In genomic region chr12:93109794-93110203, GRCh38 we compare ENCODE assay signal across 11 cellular contexts.
DNase-seq lines count a peak whose midpoint lies in the region; ATAC-seq, FAIRE-seq and TF ChIP-seq lines count a peak whose summit lies in the region.
"Had no signal": no experiment of that assay in that cellular context is flagged by ENCODE, and none has a peak within 500 bp of the region (broad histone marks: within the 10 kb centered on the region; RNA-seq: fewer than 3 reads in every experiment).

No MANE protein-coding gene starts in this region.

- no peak overlapping the region for H3K4me3 Mint-ChIP-seq in activated CD4-positive, alpha-beta T cell treated with anti-CD3 and anti-CD28 coated beads, Interleukin-2, amount 10 ng/mL, durations not matched to agents 24 days and 14 days
- no peak overlapping the region for H3K4me3 Mint-ChIP-seq in activated CD4-positive, alpha-beta T cell treated with anti-CD3 and anti-CD28 coated beads, Interleukin-2, amount 10 ng/mL, durations not matched to agents 7 days and 5 days
- no peak overlapping the region for H3K4me3 Mint-ChIP-seq in mesothelial cell of epicardium
- H3K4me3 Mint-ChIP-seq: activated naive CD8-positive, alpha-beta T cell treated with anti-CD3 and anti-CD28 coated beads, Interleukin-2, amount 10 ng/mL, durations not matched to agents 7 days and 5 days had no signal

- DNase-seq in activated CD4-positive, alpha-beta T cell treated with anti-CD3 and anti-CD28 coated beads, Interleukin-2, amount 10 ng/mL, durations not matched to agents 24 days and 14 days = no peak
- no peak for DNase-seq in activated CD4-positive, alpha-beta T cell treated with anti-CD3 and anti-CD28 coated beads, Interleukin-2, amount 10 ng/mL, durations not matched to agents 7 days and 5 days
- peak; percentile 87 for DNase-seq in NCI-H69 (lab: John Stamatoyannopoulos, UW)
- DNase-seq in glomerular visceral epithelial cell (ENCODE audit: extremely low spot score) = peak; percentile 65
- peak; percentile 7 for DNase-seq in stimulated activated CD8-positive, alpha-beta memory T cell treated with anti-CD3 and anti-CD28 coated beads, Interleukin-4, amount 100 ng/mL, for 24 hours (ENCODE audit: low read depth)
- no peak for DNase-seq in mesothelial cell of epicardium (ENCODE audit: low spot score in 2 of 2, unreplicated experiment in 2 of 2)
- no peak for DNase-seq in D721Med (ENCODE audit: insufficient read length, low spot score)
- DNase-seq: activated naive CD8-positive, alpha-beta T cell treated with anti-CD3 and anti-CD28 coated beads, Interleukin-2, amount 10 ng/mL, durations not matched to agents 7 days and 5 days; GDM1; NCI-H526 treated with DMSO at 0.1 percent for 48 hours had no signal

- H3K27ac Mint-ChIP-seq in activated CD4-positive, alpha-beta T cell treated with anti-CD3 and anti-CD28 coated beads, Interleukin-2, amount 10 ng/mL, durations not matched to agents 24 days and 14 days = peak overlapping the region; percentile 79
- no peak overlapping the region for H3K27ac Mint-ChIP-seq in activated CD4-positive, alpha-beta T cell treated with anti-CD3 and anti-CD28 coated beads, Interleukin-2, amount 10 ng/mL, durations not matched to agents 7 days and 5 days
- H3K27ac Mint-ChIP-seq in mesothelial cell of epicardium = no peak overlapping the region
- H3K27ac Mint-ChIP-seq: activated naive CD8-positive, alpha-beta T cell treated with anti-CD3 and anti-CD28 coated beads, Interleukin-2, amount 10 ng/mL, durations not matched to agents 7 days and 5 days had no signal

- H3K9me3 Mint-ChIP-seq in activated CD4-positive, alpha-beta T cell treated with anti-CD3 and anti-CD28 coated beads, Interleukin-2, amount 10 ng/mL, durations not matched to agents 24 days and 14 days = peaks cover 3% of the 10 kb centered on the region
- no peaks in the 10 kb centered on the region for H3K9me3 Mint-ChIP-seq in activated CD4-positive, alpha-beta T cell treated with anti-CD3 and anti-CD28 coated beads, Interleukin-2, amount 10 ng/mL, durations not matched to agents 7 days and 5 days
- no peaks in the 10 kb centered on the region for H3K9me3 Mint-ChIP-seq in mesothelial cell of epicardium
- H3K9me3 Mint-ChIP-seq: activated naive CD8-positive, alpha-beta T cell treated with anti-CD3 and anti-CD28 coated beads, Interleukin-2, amount 10 ng/mL, durations not matched to agents 7 days and 5 days had no signal

- intact Hi-C loops in activated CD4-positive, alpha-beta T cell treated with anti-CD3 and anti-CD28 coated beads, Interleukin-2, amount 10 ng/mL, durations not matched to agents 24 days and 14 days (cut with micrococcal nuclease) = no loop called here

- ATAC-seq in HG02870 (IDR thresholded peaks at IDR 0.05; ENCODE audit: unreplicated experiment) = no peak

- TF ChIP-seq CTCF in mesothelial cell of epicardium (IDR thresholded peaks at IDR 0.05; ENCODE audit: unreplicated experiment) = no peak
- TF ChIP-seq CTCF in D721Med (IDR thresholded peaks at IDR 0.05; ENCODE audit: insufficient read depth, missing control alignments) = no peak

- H3K27me3 Mint-ChIP-seq in activated CD4-positive, alpha-beta T cell treated with anti-CD3 and anti-CD28 coated beads, Interleukin-2, amount 10 ng/mL, durations not matched to agents 24 days and 14 days = no peaks in the 10 kb centered on the region
- H3K27me3 Mint-ChIP-seq in activated CD4-positive, alpha-beta T cell treated with anti-CD3 and anti-CD28 coated beads, Interleukin-2, amount 10 ng/mL, durations not matched to agents 7 days and 5 days = peaks cover 2% of the 10 kb centered on the region
- H3K27me3 Mint-ChIP-seq in mesothelial cell of epicardium (ENCODE audit: low read depth) = no peaks in the 10 kb centered on the region

- CTCF ChIA-PET in activated CD4-positive, alpha-beta T cell treated with anti-CD3 and anti-CD28 coated beads, Interleukin-2, amount 10 ng/mL, durations not matched to agents 7 days and 5 days (lab: Charles Lee) = interaction anchor here (0.6 to 3.7 kb wide), 3 partner anchors 12 to 311 kb away, joined by 3 to 15 read pairs (median 6); no protein-coding TSS in a partner anchor

- no peaks in the 10 kb centered on the region for H3K36me3 Mint-ChIP-seq in activated CD4-positive, alpha-beta T cell treated with anti-CD3 and anti-CD28 coated beads, Interleukin-2, amount 10 ng/mL, durations not matched to agents 24 days and 14 days (ENCODE audit: low read depth)
- H3K36me3 Mint-ChIP-seq in activated CD4-positive, alpha-beta T cell treated with anti-CD3 and anti-CD28 coated beads, Interleukin-2, amount 10 ng/mL, durations not matched to agents 7 days and 5 days (ENCODE audit: low read depth) = no peaks in the 10 kb centered on the region
- no peaks in the 10 kb centered on the region for H3K36me3 Mint-ChIP-seq in mesothelial cell of epicardium
- H3K36me3 Mint-ChIP-seq: activated naive CD8-positive, alpha-beta T cell treated with anti-CD3 and anti-CD28 coated beads, Interleukin-2, amount 10 ng/mL, durations not matched to agents 7 days and 5 days had no signal

- no peak for FAIRE-seq in D721Med (lab: Jason Lieb, UNC)

- POLR2A ChIA-PET in activated CD4-positive, alpha-beta T cell treated with anti-CD3 and anti-CD28 coated beads, Interleukin-2, amount 10 ng/mL, durations not matched to agents 7 days and 5 days (lab: Charles Lee) = no interaction called here

- peaks cover 3% of the 10 kb centered on the region for H3K4me1 Mint-ChIP-seq in activated CD4-positive, alpha-beta T cell treated with anti-CD3 and anti-CD28 coated beads, Interleukin-2, amount 10 ng/mL, durations not matched to agents 24 days and 14 days
- H3K4me1 Mint-ChIP-seq in activated CD4-positive, alpha-beta T cell treated with anti-CD3 and anti-CD28 coated beads, Interleukin-2, amount 10 ng/mL, durations not matched to agents 7 days and 5 days = no peaks in the 10 kb centered on the region
- H3K4me1 Mint-ChIP-seq in mesothelial cell of epicardium = peaks cover 34% of the 10 kb centered on the region
- H3K4me1 Mint-ChIP-seq: activated naive CD8-positive, alpha-beta T cell treated with anti-CD3 and anti-CD28 coated beads, Interleukin-2, amount 10 ng/mL, durations not matched to agents 7 days and 5 days had no signal

Comparison
In these comparisons a context has a peak if more than half of its experiments do, and no peak if none do; other contexts are left out.
1. DNase-seq: peak in NCI-H69 (single experiment), glomerular visceral epithelial cell (single experiment) and stimulated activated CD8-positive, alpha-beta memory T cell treated with anti-CD3 and anti-CD28 coated beads, Interleukin-4, amount 100 ng/mL, for 24 hours (single experiment); none in activated CD4-positive, alpha-beta T cell treated with anti-CD3 and anti-CD28 coated beads, Interleukin-2, amount 10 ng/mL, durations not matched to agents 24 days and 14 days (single experiment), activated CD4-positive, alpha-beta T cell treated with anti-CD3 and anti-CD28 coated beads, Interleukin-2, amount 10 ng/mL, durations not matched to agents 7 days and 5 days (single experiment), mesothelial cell of epicardium (0 of 2) and D721Med (single experiment).